1 cellular context compared by ENCODE assay signal in genomic region chr10:121927841-121928527, GRCh38.
TF ChIP-seq lines count a peak whose summit lies in the region.

TSS of gene ATE1 (minus strand) at chr10:121928031. CDS start at chr10:121927949, 82 bp downstream.

TF ChIP-seq in HepG2, 621 proteins besides CTCF, POLR2A, EP300 and RAD21 (continued from another document and continues in another):
- TF ChIP-seq GMEB1 (CRISPR knock-in tag; IDR thresholded peaks at IDR 0.05; ENCODE audit: borderline replicate concordance), result peak; percentile 42; the same call in 1 of the 2 replicates
- TF ChIP-seq HMGXB4 (CRISPR knock-in tag; IDR thresholded peaks at IDR 0.05; ENCODE audit: borderline replicate concordance in 1 of 2, low read depth in 1 of 2), result peak; percentile 29 to 78; a peak in 3 of 4 replicates
- TF ChIP-seq HES4 (CRISPR knock-in tag; IDR thresholded peaks at IDR 0.05; ENCODE audit: borderline replicate concordance), result 0 out of 2 replicates have a peak, but pooled peaks have one; percentile 13
- no peak for TF ChIP-seq ZNF775 (CRISPR knock-in tag; IDR thresholded peaks at IDR 0.05; ENCODE audit: borderline replicate concordance)
- no peak for TF ChIP-seq SP1 (IDR thresholded peaks at IDR 0.05)
- TF ChIP-seq SP1 (CRISPR knock-in tag; IDR thresholded peaks at IDR 0.05), result peak; percentile 43; the same call in 1 of the 2 replicates
- 0 out of 2 replicates have a peak, but pooled peaks have one; percentile 65 for TF ChIP-seq ZNF33A (CRISPR knock-in tag; IDR thresholded peaks at IDR 0.05; ENCODE audit: borderline replicate concordance)
- no peak for TF ChIP-seq FOXP1 (IDR thresholded peaks at IDR 0.05)
- no peak for TF ChIP-seq FOXP1 (CRISPR knock-in tag; IDR thresholded peaks at IDR 0.05)
- peak; percentile 87; the same call in 1 of the 2 replicates for TF ChIP-seq ZNF674 (CRISPR knock-in tag; IDR thresholded peaks at IDR 0.05; ENCODE audit: low read depth)
- TF ChIP-seq SALL2 (CRISPR knock-in tag; IDR thresholded peaks at IDR 0.05), result peak; percentile 60; the same call in 1 of the 2 replicates
- TF ChIP-seq REPIN1 (CRISPR knock-in tag; IDR thresholded peaks at IDR 0.05; ENCODE audit: borderline replicate concordance, low read depth), result 0 out of 2 replicates have a peak, but pooled peaks have one; percentile 40
- TF ChIP-seq ZSCAN20 (CRISPR knock-in tag; IDR thresholded peaks at IDR 0.05; ENCODE audit: borderline replicate concordance), result no peak
- TF ChIP-seq RXRA (CRISPR knock-in tag; IDR thresholded peaks at IDR 0.05), result no peak
- peak; percentile 81 for TF ChIP-seq YEATS4 (CRISPR knock-in tag; IDR thresholded peaks at IDR 0.05; ENCODE audit: borderline replicate concordance)
- TF ChIP-seq JUN (CRISPR knock-in tag; IDR thresholded peaks at IDR 0.05), result 0 out of 2 replicates have a peak, but pooled peaks have one; percentile 35
- no peak; the same call in 1 of the 2 replicates for TF ChIP-seq ISX (CRISPR knock-in tag; conservative IDR thresholded peaks at IDR 0.05)
- peak; percentile 68; the same call in 1 of the 2 replicates for TF ChIP-seq MAX (IDR thresholded peaks at IDR 0.05)
- TF ChIP-seq ZNF225 (CRISPR knock-in tag; IDR thresholded peaks at IDR 0.05), result 0 out of 2 replicates have a peak, but pooled peaks have one; percentile 65
- TF ChIP-seq ZFX (CRISPR knock-in tag; IDR thresholded peaks at IDR 0.05; ENCODE audit: low read depth), result peak; percentile 91
- no peak for TF ChIP-seq ZNF281 (CRISPR knock-in tag; IDR thresholded peaks at IDR 0.05; ENCODE audit: borderline replicate concordance)
- TF ChIP-seq RBM39 (IDR thresholded peaks at IDR 0.05; ENCODE audit: low read depth, low read length, poor library complexity, severe bottlenecking), result peak; percentile 80
- TF ChIP-seq ZBTB33 (CRISPR knock-in tag; IDR thresholded peaks at IDR 0.05), result no peak
- TF ChIP-seq CHD2 (IDR thresholded peaks at IDR 0.05; ENCODE audit: low read depth, low read length), result peak; percentile 83
- TF ChIP-seq ZNF710 (CRISPR knock-in tag; IDR thresholded peaks at IDR 0.05; ENCODE audit: borderline replicate concordance), result no peak
- TF ChIP-seq PAX8 (CRISPR knock-in tag; IDR thresholded peaks at IDR 0.05; ENCODE audit: borderline replicate concordance), result peak; percentile 49; the same call in 1 of the 2 replicates
- TF ChIP-seq ZNF563 (CRISPR knock-in tag; IDR thresholded peaks at IDR 0.05), result peak; percentile 41; the same call in 1 of the 2 replicates
- no peak for TF ChIP-seq BHLHE40 (IDR thresholded peaks at IDR 0.05; ENCODE audit: low read length)
- peak; percentile 91 for TF ChIP-seq POLR2AphosphoS5 (IDR thresholded peaks at IDR 0.05; ENCODE audit: low read depth, low read length)
- no peak for TF ChIP-seq TOPORS (CRISPR knock-in tag; IDR thresholded peaks at IDR 0.05)
- peak; percentile 50; the same call in 1 of the 2 replicates for TF ChIP-seq ZSCAN25 (CRISPR knock-in tag; IDR thresholded peaks at IDR 0.05)
- TF ChIP-seq MED8 (CRISPR knock-in tag; IDR thresholded peaks at IDR 0.05; ENCODE audit: insufficient replicate concordance), result peak; percentile 45
- 0 out of 2 replicates have a peak, but pooled peaks have one; percentile 39 for TF ChIP-seq CENPT (CRISPR knock-in tag; IDR thresholded peaks at IDR 0.05; ENCODE audit: low read depth)
- TF ChIP-seq BRF2 (CRISPR knock-in tag; IDR thresholded peaks at IDR 0.05), result peak; percentile 55; the same call in 1 of the 2 replicates
- peak; percentile 61; the same call in 1 of the 2 replicates for TF ChIP-seq HINFP (CRISPR knock-in tag; IDR thresholded peaks at IDR 0.05; ENCODE audit: low read depth)
- TF ChIP-seq ZNF687 (CRISPR knock-in tag; IDR thresholded peaks at IDR 0.05), result peak; percentile 89
- TF ChIP-seq ZNF350 (CRISPR knock-in tag; IDR thresholded peaks at IDR 0.05; ENCODE audit: borderline replicate concordance, low read depth), result peak; percentile 59; the same call in 1 of the 2 replicates
- TF ChIP-seq ZNF691 (CRISPR knock-in tag; IDR thresholded peaks at IDR 0.05; ENCODE audit: borderline replicate concordance, low read depth), result peak; percentile 39; the same call in 1 of the 2 replicates
